Comparison of ENCODE assay signal across 8 cellular contexts in the genomic region with DNA sequence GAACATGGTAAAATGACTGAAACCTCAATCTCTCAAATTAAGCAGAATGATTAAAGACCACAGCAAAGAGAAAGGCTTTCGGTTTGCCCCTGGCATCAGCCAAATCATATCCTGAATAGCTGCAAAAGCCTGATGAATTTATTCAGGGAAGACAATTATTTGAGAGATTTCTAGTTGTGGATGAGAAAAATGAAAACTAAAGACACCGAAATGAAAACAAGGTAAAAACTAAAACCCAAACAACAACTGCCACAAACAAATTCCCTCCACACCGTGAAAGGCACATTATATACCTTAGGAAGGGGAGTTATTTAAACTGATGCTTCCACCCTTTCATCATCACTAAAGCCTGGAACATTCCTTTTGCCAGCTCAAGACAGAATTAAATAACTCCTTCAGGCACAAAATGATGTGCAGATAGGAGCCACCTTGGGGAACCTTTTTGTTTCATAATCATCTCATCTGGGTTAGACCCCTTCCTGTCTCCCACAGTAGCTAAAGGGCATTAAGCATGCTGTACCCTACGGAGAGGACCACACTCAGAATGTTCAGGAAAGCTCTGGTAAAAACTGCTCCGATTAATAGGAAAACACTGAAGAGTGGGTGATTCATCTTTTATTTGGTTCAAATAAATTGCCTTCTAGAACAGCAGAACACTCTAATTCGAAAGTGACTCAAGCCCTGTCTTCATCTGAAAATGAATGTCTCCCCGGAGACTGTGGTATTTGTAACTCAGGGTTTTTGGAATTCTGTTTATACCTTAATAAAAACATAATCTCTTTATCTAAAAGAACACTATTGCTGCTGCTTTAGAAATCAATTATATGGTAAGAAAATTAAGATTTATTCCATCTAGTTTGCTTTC. TPM values are rescaled to one million over a fixed set of nuclear protein-coding genes. Genes with fewer than 3 reads are reported as not detected.
DNase-seq lines count a peak whose midpoint lies in the region; ATAC-seq and TF ChIP-seq lines count a peak whose summit lies in the region.

No MANE protein-coding gene starts in this region.

- peak; percentile 80 for DNase-seq in AG10803 (ENCODE audit: low read depth)
- DNase-seq in HT1080 (ENCODE audit: low read depth), result peak; percentile 14
- DNase-seq in astrocyte of the hippocampus (ENCODE audit: low read depth, low spot score), result peak; percentile 62
- DNase-seq in myocyte (ENCODE audit: low read depth), result peak; percentile 39
- no peak for DNase-seq in pons (ENCODE audit: low spot score)
- no peak for DNase-seq in NCI-H226

- TF ChIP-seq CTCF in AG10803 (conservative IDR thresholded peaks at IDR 0.05; ENCODE audit: low read length), result no peak

- ATAC-seq in HG03432 (IDR thresholded peaks at IDR 0.05; ENCODE audit: unreplicated experiment) (no peak), HG02885 (IDR thresholded peaks at IDR 0.05; ENCODE audit: poor library complexity, unreplicated experiment) (no peak)

- peak overlapping the region; percentile 16 for H3K4me3 ChIP-seq in AG10803 (ENCODE audit: low read length)

RNA-seq across cellular contexts. Expression of gene ANKRD60, which starts 9.1 kb away (rescaled TPM):
- total RNA-seq in HT1080 (2014; rRNA removed; shearing (Covaris generic)), result not detected in 2 replicates
- polyA plus RNA-seq in HT1080 (2015; cell fraction: cytosol; rRNA removed), result not detected in 2 replicates
- not detected in 2 replicates for polyA plus RNA-seq in HT1080 (2015; cell fraction: nucleus; rRNA removed)
- not detected in 2 replicates for total RNA-seq in myocyte
- polyA plus RNA-seq in myocyte (2012), result not detected

Comparison
In these comparisons a context has a peak if more than half of its experiments do, and no peak if none do; other contexts are left out.
1. DNase-seq: peak in AG10803 (single experiment), HT1080 (single experiment), astrocyte of the hippocampus (single experiment) and myocyte (single experiment); none in pons (single experiment) and NCI-H226 (single experiment).